ENCODE assay signal across 1 cellular context in genomic region chr17:81824595-81824994, GRCh38.
TF ChIP-seq lines count a peak whose summit lies in the region.

No MANE protein-coding gene starts in this region.

TF ChIP-seq in H1, 55 proteins besides CTCF, POLR2A, EP300 and RAD21:
- TF ChIP-seq ATF2 (IDR thresholded peaks at IDR 0.05; ENCODE audit: low read length) (no peak), JUND (IDR thresholded peaks at IDR 0.05; ENCODE audit: low read length) (no peak), TAF7 (optimal IDR thresholded peaks at IDR 0.05; ENCODE audit: borderline replicate concordance, low read depth, low read length) (no peak), RFX5 (IDR thresholded peaks at IDR 0.05; ENCODE audit: borderline replicate concordance, low read depth, low read length) (no peak), ATF3 (IDR thresholded peaks at IDR 0.05; ENCODE audit: insufficient read depth, low read depth, low read length) (no peak), PHF8 (conservative IDR thresholded peaks at IDR 0.05; ENCODE audit: low read depth, low read length) (no peak), YY1 (IDR thresholded peaks at IDR 0.05; ENCODE audit: low read depth, low read length) (no peak), RXRA (IDR thresholded peaks at IDR 0.05; ENCODE audit: insufficient read depth, low read depth, low read length) (no peak), BRCA1 (IDR thresholded peaks at IDR 0.05; ENCODE audit: low read depth, low read length) (no peak), HDAC2 (IDR thresholded peaks at IDR 0.05; ENCODE audit: borderline replicate concordance in 1 of 2, low read depth in 2 of 2, low read length in 2 of 2) (no peak)
